In the genomic region with DNA sequence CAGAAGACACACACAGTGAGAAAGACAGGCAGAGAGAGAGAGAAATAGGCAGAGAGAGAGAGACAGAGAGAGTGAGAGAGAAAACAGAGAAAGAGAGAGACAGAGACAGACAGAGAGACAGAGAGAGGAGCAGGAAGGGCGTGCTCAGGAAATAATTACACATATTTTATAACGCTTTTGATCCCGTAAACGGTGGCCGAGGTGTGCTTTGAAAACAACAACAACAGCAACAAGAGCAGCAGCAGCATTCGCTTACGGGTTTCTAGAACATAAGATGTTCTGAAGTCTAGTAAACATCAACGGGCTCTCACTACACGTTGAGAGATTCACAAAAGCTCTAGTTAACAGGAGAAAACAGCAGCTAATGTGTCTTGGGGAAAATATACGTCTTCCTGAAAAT, we compare ENCODE assay signal across 11 cellular contexts.
DNase-seq lines count a peak whose midpoint lies in the region; ATAC-seq and TF ChIP-seq lines count a peak whose summit lies in the region.
"Had no signal": no experiment of that assay in that cellular context is flagged by ENCODE, and none has a peak within 500 bp of the region (broad histone marks: within the 10 kb centered on the region; RNA-seq: fewer than 3 reads in every experiment).

No MANE protein-coding gene starts in this region.

- no peak overlapping the region for H3K27ac Mint-ChIP-seq in activated CD4-positive, alpha-beta T cell treated with anti-CD3 and anti-CD28 coated beads, Interleukin-2, amount 10 ng/mL, durations not matched to agents 24 days and 14 days
- H3K27ac Mint-ChIP-seq: memory B cell had no signal

- no peaks in the 10 kb centered on the region for H3K4me1 ChIP-seq in mesendoderm (ENCODE audit: control insufficient read depth, low read depth, low read length)
- H3K4me1 ChIP-seq in thymus (ENCODE audit: control insufficient read depth, insufficient read depth, low read length): peaks cover 6% of the 10 kb centered on the region

- H2AK5ac ChIP-seq in mesendoderm (ENCODE audit: low read length): no peak overlapping the region

- H3K36me3 ChIP-seq in mesendoderm (ENCODE audit: control insufficient read depth, insufficient read depth, low read length): no peaks in the 10 kb centered on the region
- no peaks in the 10 kb centered on the region for H3K36me3 ChIP-seq in thymus (ENCODE audit: control insufficient read depth, insufficient read depth)

- H3K18ac ChIP-seq in mesendoderm (ENCODE audit: low read length): peak overlapping the region; percentile 43

- no peak overlapping the region for H4K8ac ChIP-seq in mesendoderm (ENCODE audit: low read depth, low read length)

- intact Hi-C loops in activated CD4-positive, alpha-beta T cell treated with anti-CD3 and anti-CD28 coated beads, Interleukin-2, amount 10 ng/mL, durations not matched to agents 24 days and 14 days (cut with micrococcal nuclease): no loop called here

- peak overlapping the region; percentile 55 for H3K9ac ChIP-seq in mesendoderm (ENCODE audit: low read length)

- peak overlapping the region; percentile 73 for H2BK5ac ChIP-seq in mesendoderm (ENCODE audit: low read length)

- H2BK15ac ChIP-seq in mesendoderm (replicated peaks; ENCODE audit: low read depth): no peak overlapping the region

- H3K23ac ChIP-seq in mesendoderm (ENCODE audit: low read length): peak overlapping the region; percentile 1

- H3K9me3 ChIP-seq in thymus (ENCODE audit: control insufficient read depth): no peaks in the 10 kb centered on the region

- H3K4me2 ChIP-seq in mesendoderm (ENCODE audit: low read length): no peak overlapping the region

- H4K5ac ChIP-seq in mesendoderm (ENCODE audit: low read length): no peak overlapping the region

- no peak for TF ChIP-seq CTCF in choroid plexus epithelial cell (conservative IDR thresholded peaks at IDR 0.05; ENCODE audit: low read depth, low read length)

- H3K36me3 Mint-ChIP-seq in activated CD4-positive, alpha-beta T cell treated with anti-CD3 and anti-CD28 coated beads, Interleukin-2, amount 10 ng/mL, durations not matched to agents 24 days and 14 days (ENCODE audit: low read depth): no peaks in the 10 kb centered on the region
- H3K36me3 Mint-ChIP-seq: memory B cell had no signal

- H3K4me1 Mint-ChIP-seq in activated CD4-positive, alpha-beta T cell treated with anti-CD3 and anti-CD28 coated beads, Interleukin-2, amount 10 ng/mL, durations not matched to agents 24 days and 14 days: peaks cover 4% of the 10 kb centered on the region
- H3K4me1 Mint-ChIP-seq: memory B cell had no signal

- WGBS in mesendoderm (ENCODE audit: extremely low coverage, insufficient coverage, low lambda C conversion rate): no CpG with 5 or more reads among the region's 10 CpGs
- 18% methylated on average over 10 of the region's 10 CpGs for WGBS in thymus

- H3K27ac ChIP-seq in mesendoderm (ENCODE audit: low read depth, low read length) (peak overlapping the region; percentile 92), thymus (ENCODE audit: low read depth) (peak overlapping the region; percentile 79)
- H3K27ac ChIP-seq: 22Rv1 had no signal

- H2BK120ac ChIP-seq in mesendoderm (ENCODE audit: low read depth, low read length): peak overlapping the region; percentile 65

- H3K4me3 Mint-ChIP-seq in activated CD4-positive, alpha-beta T cell treated with anti-CD3 and anti-CD28 coated beads, Interleukin-2, amount 10 ng/mL, durations not matched to agents 24 days and 14 days: no peak overlapping the region
- H3K4me3 Mint-ChIP-seq: memory B cell had no signal

- peak overlapping the region; percentile 82 for H3K56ac ChIP-seq in mesendoderm (ENCODE audit: low read length)

- H3K4me3 ChIP-seq in choroid plexus epithelial cell (ENCODE audit: low read depth, low read length) (peak overlapping the region; percentile 44), mesendoderm (ENCODE audit: low read length) (no peak overlapping the region), thymus (ENCODE audit: low read length) (peak overlapping the region; percentile 45)

- ATAC-seq in activated CD4-positive, CD25-positive, alpha-beta regulatory T cell treated with anti-CD3 and anti-CD28 coated beads, Interleukin-2, amount 50 U/mL, for 24 hours: no peak
- no peak for ATAC-seq in GM21528 (IDR thresholded peaks at IDR 0.05; ENCODE audit: low FRiP score, unreplicated experiment)

- no peaks in the 10 kb centered on the region for H3K79me2 ChIP-seq in mesendoderm (ENCODE audit: control insufficient read depth, insufficient read depth, low read length)

- H3K27me3 Mint-ChIP-seq in activated CD4-positive, alpha-beta T cell treated with anti-CD3 and anti-CD28 coated beads, Interleukin-2, amount 10 ng/mL, durations not matched to agents 24 days and 14 days: peaks cover 2% of the 10 kb centered on the region
- H3K27me3 Mint-ChIP-seq: memory B cell had no signal

- H3K4ac ChIP-seq in mesendoderm (ENCODE audit: low read depth, low read length): peak overlapping the region; percentile 18

- H3K9me3 Mint-ChIP-seq in activated CD4-positive, alpha-beta T cell treated with anti-CD3 and anti-CD28 coated beads, Interleukin-2, amount 10 ng/mL, durations not matched to agents 24 days and 14 days: no peaks in the 10 kb centered on the region
- H3K9me3 Mint-ChIP-seq: memory B cell had no signal

- H3K79me1 ChIP-seq in mesendoderm (ENCODE audit: low read length): no peaks in the 10 kb centered on the region

- DNase-seq in activated CD4-positive, alpha-beta T cell treated with anti-CD3 and anti-CD28 coated beads, Interleukin-2, amount 10 ng/mL, durations not matched to agents 24 days and 14 days: peak; percentile 74
- DNase-seq in activated CD4-positive, alpha-beta T cell treated with anti-CD3 and anti-CD28 coated beads for 1 hour: no peak
- DNase-seq in choroid plexus epithelial cell (ENCODE audit: low read depth) (no peak), mesendoderm (no peak), DMS79 (lab: John Stamatoyannopoulos, UW) (no peak)
- DNase-seq: NCI-H510A had no signal

- H3K27me3 ChIP-seq in mesendoderm (ENCODE audit: insufficient read depth, low read length, poor library complexity): no peaks in the 10 kb centered on the region
- no peaks in the 10 kb centered on the region for H3K27me3 ChIP-seq in thymus (ENCODE audit: control insufficient read depth, insufficient read depth)
